Comparison of ENCODE assay signal across 21 cellular contexts in the genomic region with DNA sequence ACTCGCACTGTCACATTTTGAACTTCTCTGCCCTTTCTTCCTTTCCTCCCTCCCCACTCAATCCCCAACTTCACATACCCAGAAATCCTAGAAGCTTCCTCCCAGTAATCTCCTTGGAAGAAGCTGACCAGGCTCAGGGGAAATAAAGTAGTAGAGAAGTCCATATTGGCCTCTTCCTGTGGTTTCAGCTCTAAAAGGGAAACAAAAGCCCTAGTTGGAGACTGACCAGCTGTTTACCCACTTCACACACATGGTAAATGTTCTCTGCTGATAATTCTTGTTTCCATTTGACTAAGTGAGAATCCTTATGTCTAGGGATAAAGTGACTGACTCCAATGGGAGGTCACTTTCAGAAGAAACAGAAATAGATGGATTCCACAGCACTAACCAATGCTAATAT.
DNase-seq lines count a peak whose midpoint lies in the region; ATAC-seq and TF ChIP-seq lines count a peak whose summit lies in the region.
"Had no signal": no experiment of that assay in that cellular context is flagged by ENCODE, and none has a peak within 500 bp of the region (broad histone marks: within the 10 kb centered on the region; RNA-seq: fewer than 3 reads in every experiment).

No MANE protein-coding gene starts in this region.

- peak overlapping the region; percentile 98 for H3K27ac Mint-ChIP-seq in Calu3 (ENCODE audit: unreplicated experiment)
- H3K27ac Mint-ChIP-seq in chondrocyte (ENCODE audit: unreplicated experiment): no peak overlapping the region
- H3K27ac Mint-ChIP-seq: activated CD4-positive, alpha-beta T cell treated with anti-CD3 and anti-CD28 coated beads for 36 hours; activated naive CD4-positive, alpha-beta T cell treated with anti-CD3 and anti-CD28 coated beads, Interleukin-2, amount 50 U/mL, for 72 hours; activated T-cell treated with anti-CD3 and anti-CD28 coated beads, Interleukin-2, amount 50 U/mL, for 72 hours; stimulated activated naive B cell treated with anti-CD40 and anti-IgM and Interleukin-4, amounts not matched to agents 10 μg/mL and 1 μg/mL and 100 μg/mL, for 72 hours had no signal

- ATAC-seq in left colon: peak; percentile 19
- ATAC-seq in sciatic nerve: peak; percentile 48
- ATAC-seq: activated CD4-positive, alpha-beta T cell treated with anti-CD3 and anti-CD28 coated beads for 36 hours; activated naive CD4-positive, alpha-beta T cell treated with anti-CD3 and anti-CD28 coated beads, Interleukin-2, amount 50 U/mL, for 72 hours; activated T-cell treated with anti-CD3 and anti-CD28 coated beads, Interleukin-2, amount 50 U/mL, for 72 hours; stimulated activated naive B cell treated with anti-CD40 and anti-IgM and Interleukin-4, amounts not matched to agents 10 μg/mL and 1 μg/mL and 100 μg/mL, for 72 hours had no signal

- H3K9me3 ChIP-seq in MM.1S (replicated peaks; ENCODE audit: insufficient read depth, low read length): no peaks in the 10 kb centered on the region
- H3K9me3 ChIP-seq: ascending aorta, esophagus muscularis mucosa had no signal

- no TSS peak for BruUV-seq in Calu3 (replicated peaks; lab: Mats Ljungman, UMichigan)

- no peaks in the 10 kb centered on the region for H3K4me1 ChIP-seq in MM.1S (ENCODE audit: low read length)
- H3K4me1 ChIP-seq: ascending aorta, esophagus muscularis mucosa had no signal

- H3K4me3 Mint-ChIP-seq in Calu3 (ENCODE audit: low read depth, unreplicated experiment) (no peak overlapping the region), chondrocyte (ENCODE audit: unreplicated experiment) (no peak overlapping the region)
- H3K4me3 Mint-ChIP-seq: activated CD4-positive, alpha-beta T cell treated with anti-CD3 and anti-CD28 coated beads for 36 hours; activated T-cell treated with anti-CD3 and anti-CD28 coated beads, Interleukin-2, amount 50 U/mL, for 72 hours; stimulated activated naive B cell treated with anti-CD40 and anti-IgM and Interleukin-4, amounts not matched to agents 10 μg/mL and 1 μg/mL and 100 μg/mL, for 72 hours had no signal

- no peaks in the 10 kb centered on the region for H3K36me3 ChIP-seq in MM.1S (replicated peaks; ENCODE audit: insufficient read depth, low read length)
- H3K36me3 ChIP-seq: ascending aorta, esophagus muscularis mucosa had no signal

- H3K9me3 Mint-ChIP-seq in Calu3 (ENCODE audit: low read depth, unreplicated experiment) (no peaks in the 10 kb centered on the region), chondrocyte (ENCODE audit: low read depth) (no peaks in the 10 kb centered on the region)
- H3K9me3 Mint-ChIP-seq: activated T-cell treated with anti-CD3 and anti-CD28 coated beads, Interleukin-2, amount 50 U/mL, for 72 hours; stimulated activated naive B cell treated with anti-CD40 and anti-IgM and Interleukin-4, amounts not matched to agents 10 μg/mL and 1 μg/mL and 100 μg/mL, for 72 hours had no signal

- H3K79me2 ChIP-seq in MM.1S (ENCODE audit: low read length): no peaks in the 10 kb centered on the region

- no peak overlapping the region for H3K9ac ChIP-seq in MM.1S (ENCODE audit: low read length)
- H3K9ac ChIP-seq: KMS-11 had no signal

- no peaks in the 10 kb centered on the region for H3K27me3 ChIP-seq in MM.1S (replicated peaks; ENCODE audit: insufficient read depth, low read length)
- H3K27me3 ChIP-seq: ascending aorta, esophagus muscularis mucosa had no signal

- peaks cover 12% of the 10 kb centered on the region for H3K36me3 Mint-ChIP-seq in Calu3 (ENCODE audit: insufficient read depth, unreplicated experiment)
- H3K36me3 Mint-ChIP-seq in chondrocyte (ENCODE audit: low read depth): no peaks in the 10 kb centered on the region
- H3K36me3 Mint-ChIP-seq: activated naive CD4-positive, alpha-beta T cell treated with anti-CD3 and anti-CD28 coated beads, Interleukin-2, amount 50 U/mL, for 72 hours; stimulated activated naive B cell treated with anti-CD40 and anti-IgM and Interleukin-4, amounts not matched to agents 10 μg/mL and 1 μg/mL and 100 μg/mL, for 72 hours had no signal

- H3K27ac ChIP-seq in MM.1S (ENCODE audit: low read length): no peak overlapping the region
- H3K27ac ChIP-seq: ascending aorta, esophagus muscularis mucosa, KMS-11 had no signal

- no peaks in the 10 kb centered on the region for H4K20me1 ChIP-seq in MM.1S (ENCODE audit: insufficient read depth, low read length)

- CTCF ChIA-PET in Calu3 (lab: Charles Lee): interaction anchor here (0.7 to 2.6 kb wide), 12 partner anchors 9 to 460 kb away, joined by 3 to 38 read pairs (median 4); a partner anchor contains a TSS

- H3K27me3 Mint-ChIP-seq in Calu3 (ENCODE audit: unreplicated experiment): no peaks in the 10 kb centered on the region
- H3K27me3 Mint-ChIP-seq in chondrocyte (ENCODE audit: low read depth): no peaks in the 10 kb centered on the region

- H3K4me1 Mint-ChIP-seq in Calu3 (ENCODE audit: low read depth, unreplicated experiment) (peaks cover 53% of the 10 kb centered on the region), chondrocyte (ENCODE audit: low read depth) (peaks cover 9% of the 10 kb centered on the region)
- H3K4me1 Mint-ChIP-seq: activated CD4-positive, alpha-beta T cell treated with anti-CD3 and anti-CD28 coated beads for 36 hours; stimulated activated naive B cell treated with anti-CD40 and anti-IgM and Interleukin-4, amounts not matched to agents 10 μg/mL and 1 μg/mL and 100 μg/mL, for 72 hours had no signal

- intact Hi-C loops in Calu3 (cut with micrococcal nuclease; ENCODE audit: unreplicated experiment) (loop anchor here (1.0 to 10.0 kb wide), 8 partner anchors 13 to 437 kb away; no protein-coding TSS in a partner anchor), left colon (cut with DNase I, micrococcal nuclease) (no loop called here), sciatic nerve (cut with DNase I) (no loop called here)

- no peaks in the 10 kb centered on the region for H3F3A ChIP-seq in MM.1S (ENCODE audit: insufficient read depth, low read length)

- TF ChIP-seq CTCF in Calu3 (IDR thresholded peaks at IDR 0.05; ENCODE audit: unreplicated experiment) (no peak), MM.1S (IDR thresholded peaks at IDR 0.05; ENCODE audit: low read length) (no peak), chondrocyte (IDR thresholded peaks at IDR 0.05) (no peak)

- no peak overlapping the region for H2AFZ ChIP-seq in MM.1S (ENCODE audit: low read length)

- no peaks in the 10 kb centered on the region for H3K9me2 ChIP-seq in MM.1S (replicated peaks; ENCODE audit: insufficient read depth, low read length)

- no peak overlapping the region for H3K4me2 ChIP-seq in MM.1S (ENCODE audit: low read depth, low read length)
- H3K4me2 ChIP-seq: KMS-11 had no signal

- no peak for DNase-seq in Calu3
- peak; percentile 8 for DNase-seq in NCI-H524 treated with DMSO at 0.1 percent for 48 hours (lab: John Stamatoyannopoulos, UW)
- DNase-seq in left colon: no peak
- no peak for DNase-seq in sciatic nerve (ENCODE audit: low spot score)
- no peak for DNase-seq in foreskin melanocyte
- DNase-seq in MM.1S: no peak
- DNase-seq in chondrocyte (ENCODE audit: low spot score): no peak
- DNase-seq: activated CD4-positive, alpha-beta T cell treated with anti-CD3 and anti-CD28 coated beads for 36 hours; activated T-cell treated with anti-CD3 and anti-CD28 coated beads, Interleukin-2, amount 50 U/mL, for 72 hours; AML-193; effector CD8-positive, alpha-beta T cell; HCEC 1CT; NCI-H187; NCI-H2227 treated with DMSO at 0.1 percent for 48 hours; NK-92 treated with Interleukin-12 subunit alpha and Interleukin-12 subunit beta, amount 100 ng/mL, for 24 hours; nucleus accumbens; stimulated activated naive B cell treated with anti-CD40 and anti-IgM and Interleukin-4, amounts not matched to agents 10 μg/mL and 1 μg/mL and 100 μg/mL, for 72 hours had no signal

- H3K4me3 ChIP-seq in MM.1S (ENCODE audit: low read length): no peak overlapping the region
- H3K4me3 ChIP-seq: ascending aorta, esophagus muscularis mucosa had no signal
